Comparison of ENCODE assay signal across 17 cellular contexts in the genomic region with DNA sequence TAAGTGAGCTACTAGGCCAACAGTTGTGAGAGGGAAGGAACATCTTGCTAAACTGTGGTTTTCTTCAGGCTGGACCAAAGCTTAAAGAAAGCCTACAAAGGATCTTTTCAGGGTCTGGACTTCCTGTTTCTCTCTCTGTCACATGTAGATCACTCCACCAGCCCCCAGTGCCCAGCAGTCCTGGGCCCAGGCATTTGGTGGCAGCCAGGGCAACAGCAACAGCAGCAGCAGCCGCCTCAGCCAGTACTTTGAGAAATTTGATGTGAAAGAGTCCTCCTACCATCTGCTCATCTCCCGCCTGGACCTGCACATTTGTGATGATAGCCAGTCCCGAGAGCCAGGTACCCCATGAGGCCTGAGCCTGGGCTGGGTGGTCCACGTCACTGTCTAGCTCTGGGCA. TPM values are rescaled to one million over a fixed set of nuclear protein-coding genes. Genes with fewer than 3 reads are reported as not detected.
DNase-seq lines count a peak whose midpoint lies in the region; ATAC-seq and TF ChIP-seq lines count a peak whose summit lies in the region.
"Had no signal": no experiment of that assay in that cellular context is flagged by ENCODE, and none has a peak within 500 bp of the region (broad histone marks: within the 10 kb centered on the region; RNA-seq: fewer than 3 reads in every experiment).

No MANE protein-coding gene starts in this region.

- H3K27ac Mint-ChIP-seq in endodermal cell = peak overlapping the region; percentile 37

- peaks cover 59% of the 10 kb centered on the region for H3K36me3 Mint-ChIP-seq in endodermal cell (ENCODE audit: low read depth)

- no peak overlapping the region for H3K27ac ChIP-seq in endodermal cell (ENCODE audit: low read depth, low read length)
- H3K27ac ChIP-seq: left ventricle myocardium inferior had no signal

- no peaks in the 10 kb centered on the region for H3K4me1 ChIP-seq in endodermal cell (ENCODE audit: control insufficient read depth, insufficient read depth, low read length)

- no peak overlapping the region for H3K4me3 Mint-ChIP-seq in endodermal cell
- H3K4me3 Mint-ChIP-seq: activated CD4-positive, alpha-beta T cell treated with anti-CD3 and anti-CD28 coated beads for 36 hours had no signal

- H3K4me1 Mint-ChIP-seq in endodermal cell = no peaks in the 10 kb centered on the region

- ATAC-seq in GM21367 (IDR thresholded peaks at IDR 0.05; ENCODE audit: unreplicated experiment) (no peak), HG03139 (IDR thresholded peaks at IDR 0.05; ENCODE audit: unreplicated experiment) (no peak), HG03175 (IDR thresholded peaks at IDR 0.05; ENCODE audit: unreplicated experiment) (no peak)
- ATAC-seq: activated CD4-positive, alpha-beta T cell treated with anti-CD3 and anti-CD28 coated beads for 36 hours; PC-3 had no signal

- H3K27me3 ChIP-seq in endodermal cell (ENCODE audit: control insufficient read depth, insufficient read depth, low read length, poor library complexity, severe bottlenecking) = no peaks in the 10 kb centered on the region
- H3K27me3 ChIP-seq: tibial nerve had no signal

- WGBS in endodermal cell (ENCODE audit: insufficient coverage in 1 of 2, insufficient read length in 1 of 2), 2 experiments = 93 to 100% methylated on average over 2 to 4 of the region's 4 CpGs

- H3K9me3 Mint-ChIP-seq in endodermal cell = no peaks in the 10 kb centered on the region

- no peak overlapping the region for H3K9ac ChIP-seq in endodermal cell (ENCODE audit: extremely low read depth, low read length, poor library complexity, severe bottlenecking)

- H3K27me3 Mint-ChIP-seq in endodermal cell (ENCODE audit: insufficient read depth) = no peaks in the 10 kb centered on the region
- H3K27me3 Mint-ChIP-seq: activated CD4-positive, alpha-beta T cell treated with anti-CD3 and anti-CD28 coated beads for 36 hours had no signal

- DNase-seq in GF-D8 (lab: John Stamatoyannopoulos, UW) = peak; percentile 59
- DNase-seq in NOMO-1 (lab: John Stamatoyannopoulos, UW; ENCODE audit: unreplicated experiment in 2 of 2) = peak; percentile 12 to 66
- no peak for DNase-seq in endodermal cell
- peak; percentile 67 for DNase-seq in pons (ENCODE audit: low spot score)
- no peak for DNase-seq in stimulated activated CD4-positive, alpha-beta T cell treated with anti-CD3 and anti-CD28 coated beads, Interleukin-4, amount 100 ng/mL, for 24 hours
- DNase-seq: activated CD4-positive, alpha-beta T cell treated with anti-CD3 and anti-CD28 coated beads for 36 hours; activated effector memory CD4-positive, alpha-beta T cell treated with anti-CD3 and anti-CD28 coated beads, Interleukin-2, amount 50 U/mL, for 16 hours; EL; left ventricle myocardium inferior; NCI-H1417 treated with DMSO at 0.1 percent for 48 hours; NCI-H2171; PC-3; stimulated activated naive CD4-positive, alpha-beta T cell had no signal

- no peaks in the 10 kb centered on the region for H3K9me3 ChIP-seq in endodermal cell (ENCODE audit: control insufficient read depth, low read length)
- H3K9me3 ChIP-seq: left ventricle myocardium inferior, tibial nerve had no signal

- TF ChIP-seq CTCF in endodermal cell (conservative IDR thresholded peaks at IDR 0.05) = no peak

- peaks cover 38% of the 10 kb centered on the region for H3K36me3 ChIP-seq in endodermal cell (ENCODE audit: control insufficient read depth, insufficient read depth, low read length)

- H3K4me3 ChIP-seq in endodermal cell (ENCODE audit: low read length) = no peak overlapping the region
- H3K4me3 ChIP-seq: left ventricle myocardium inferior, tibial nerve had no signal

RNA-seq across cellular contexts. Expression of a gene that starts 44.1 kb away (rescaled TPM):
- 10 to 100 TPM; 18.6 to 22.5 TPM for total RNA-seq in endodermal cell
- 12.5 TPM for polyA plus RNA-seq in endodermal cell (2013, experiment 1 of 2)
- polyA plus RNA-seq in endodermal cell (2013, experiment 2 of 2) = 11.3 TPM

RNA-seq across cellular contexts. Expression of a gene that starts 51.8 kb away (rescaled TPM):
- total RNA-seq in endodermal cell = 10 to 100 TPM; 44.7 to 50.4 TPM
- polyA plus RNA-seq in endodermal cell (2013, experiment 1 of 2) = 47.8 TPM
- 43.2 TPM for polyA plus RNA-seq in endodermal cell (2013, experiment 2 of 2)

RNA-seq across cellular contexts. Expression of a gene that starts 53.0 kb away (rescaled TPM):
- total RNA-seq in endodermal cell = 10 to 100 TPM; 34.9 to 36.4 TPM
- polyA plus RNA-seq in endodermal cell (2013, experiment 1 of 2) = 27.1 TPM
- 25.9 TPM for polyA plus RNA-seq in endodermal cell (2013, experiment 2 of 2)

Comparison
In these comparisons a context has a peak if more than half of its experiments do, and no peak if none do; other contexts are left out.
1. DNase-seq: peak in GF-D8 (single experiment), NOMO-1 (2 of 2) and pons (single experiment); none in endodermal cell (single experiment) and stimulated activated CD4-positive, alpha-beta T cell treated with anti-CD3 and anti-CD28 coated beads, Interleukin-4, amount 100 ng/mL, for 24 hours (single experiment).